18 cellular contexts compared by ENCODE assay signal in the genomic region with DNA sequence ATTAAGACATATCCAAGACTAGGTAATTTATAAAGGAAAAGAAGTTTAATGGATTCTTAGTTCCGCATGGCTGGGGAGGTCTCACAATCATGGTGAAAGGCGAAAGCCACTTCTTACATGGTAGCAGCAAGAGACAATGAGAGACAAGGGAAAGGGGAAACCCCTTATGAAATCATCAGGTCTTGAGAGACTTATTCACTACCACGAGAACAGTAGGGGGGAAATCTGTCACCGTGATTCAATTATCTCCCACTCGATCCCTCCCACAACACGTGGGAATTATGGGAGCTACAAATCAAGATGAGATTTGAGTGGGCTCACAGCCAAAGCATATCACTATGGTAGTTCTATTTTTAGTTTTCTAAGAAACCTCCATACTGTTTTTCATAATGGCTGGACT. TPM values are rescaled to one million over a fixed set of nuclear protein-coding genes. Genes with fewer than 3 reads are reported as not detected.
DNase-seq lines count a peak whose midpoint lies in the region; ATAC-seq, FAIRE-seq and TF ChIP-seq lines count a peak whose summit lies in the region.
"Had no signal": no experiment of that assay in that cellular context is flagged by ENCODE, and none has a peak within 500 bp of the region (broad histone marks: within the 10 kb centered on the region; RNA-seq: fewer than 3 reads in every experiment).

No MANE protein-coding gene starts in this region.

- in situ Hi-C loops in KBM-7 (cut with MboI; ENCODE audit: low pct_unique_long_range_greater_than_20kb, low sequenced_read_pairs) (no loop called here), K562 (cut with MboI) (no loop called here)

- H3K4me1 Mint-ChIP-seq in MCF 10A (ENCODE audit: insufficient read depth, unreplicated experiment), result peaks cover 9% of the 10 kb centered on the region
- H3K4me1 Mint-ChIP-seq in CD4-positive, alpha-beta memory T cell, result no peaks in the 10 kb centered on the region
- H3K4me1 Mint-ChIP-seq: stimulated activated memory B cell treated with anti-CD40 and anti-IgM and Interleukin-4, amounts not matched to agents 10 μg/mL and 1 μg/mL and 100 μg/mL, for 72 hours had no signal

- H2AFZ ChIP-seq in K562 (ENCODE audit: low read depth, low read length), result no peak overlapping the region

- H3K9ac ChIP-seq in K562 (ENCODE audit: insufficient read depth in 1 of 2, low read depth in 2 of 2, low read length in 2 of 2), result no peak overlapping the region

- no peak overlapping the region for H3K4me3 ChIP-seq in breast epithelium
- no peak overlapping the region for H3K4me3 ChIP-seq in K562
- no peak overlapping the region for H3K4me3 ChIP-seq in tibial artery
- no peak overlapping the region for H3K4me3 ChIP-seq in BE2C (ENCODE audit: low read depth, low read length)
- H3K4me3 ChIP-seq in CD4-positive, alpha-beta memory T cell (ENCODE audit: low read length in 2 of 2), result no peak overlapping the region
- H3K4me3 ChIP-seq: heart left ventricle had no signal

- H3K36me3 Mint-ChIP-seq in MCF 10A (ENCODE audit: insufficient read depth, unreplicated experiment), result no peaks in the 10 kb centered on the region
- H3K36me3 Mint-ChIP-seq in CD4-positive, alpha-beta memory T cell, result no peaks in the 10 kb centered on the region
- H3K36me3 Mint-ChIP-seq: stimulated activated memory B cell treated with anti-CD40 and anti-IgM and Interleukin-4, amounts not matched to agents 10 μg/mL and 1 μg/mL and 100 μg/mL, for 72 hours had no signal

- POLR2A ChIA-PET in MCF 10A (lab: Yijun Ruan, JAX) (no interaction called here), K562 (lab: Yijun Ruan, JAX) (no interaction called here)
- POLR2A ChIA-PET in CD4-positive, alpha-beta memory T cell (lab: Charles Lee; ENCODE audit: partially characterized antibody), result no interaction called here

- no peaks in the 10 kb centered on the region for H3K9me3 Mint-ChIP-seq in MCF 10A (ENCODE audit: unreplicated experiment)
- peaks cover 0 to 6% (median 0%) of the 10 kb centered on the region in 8 donors for H3K9me3 Mint-ChIP-seq in CD4-positive, alpha-beta memory T cell
- H3K9me3 Mint-ChIP-seq: activated CD8-positive, alpha-beta T cell treated with anti-CD3 and anti-CD28 coated beads for 36 hours had no signal

- BruUV-seq in MCF 10A (replicated peaks; lab: Mats Ljungman, UMichigan) (no TSS peak), K562 (replicated peaks; lab: Mats Ljungman, UMichigan) (no TSS peak)

- TF ChIP-seq CTCF in MCF 10A (IDR thresholded peaks at IDR 0.05; ENCODE audit: unreplicated experiment) (no peak), breast epithelium (IDR thresholded peaks at IDR 0.05) (no peak), K562 (IDR thresholded peaks at IDR 0.05 in 2 of 3, conservative IDR thresholded peaks at IDR 0.05 in 1 of 3; ENCODE audit: insufficient read depth in 2 of 3, low read depth in 1 of 3, low read length in 3 of 3) (no peak), tibial artery (IDR thresholded peaks at IDR 0.05) (no peak), BE2C (IDR thresholded peaks at IDR 0.05; ENCODE audit: low read depth, low read length) (no peak)

- H3K9me1 ChIP-seq in K562 (ENCODE audit: control insufficient read depth, insufficient read depth, low read length), result no peaks in the 10 kb centered on the region

- WGBS in K562 (ENCODE audit: insufficient coverage, low coverage, missing lambda C conversion rate), result 3% methylated on average over 6 of the region's 6 CpGs

- no peak for TF ChIP-seq RAD21 in K562 (CRISPR knock-in tag; conservative IDR thresholded peaks at IDR 0.05 in 1 of 2, IDR thresholded peaks at IDR 0.05 in 1 of 2)

- no peak overlapping the region for H3K27ac ChIP-seq in breast epithelium
- H3K27ac ChIP-seq in K562 (ENCODE audit: extremely low read depth, low read depth, low read length), result no peak overlapping the region
- no peak overlapping the region for H3K27ac ChIP-seq in tibial artery
- H3K27ac ChIP-seq in CD4-positive, alpha-beta memory T cell (ENCODE audit: low read depth, low read length), result no peak overlapping the region
- H3K27ac ChIP-seq: heart left ventricle had no signal

- H3K36me3 ChIP-seq in breast epithelium, result no peaks in the 10 kb centered on the region
- no peaks in the 10 kb centered on the region for H3K36me3 ChIP-seq in K562 (ENCODE audit: control insufficient read depth, insufficient read depth, low read length)
- H3K36me3 ChIP-seq in tibial artery, result no peaks in the 10 kb centered on the region
- H3K36me3 ChIP-seq in BE2C, result no peaks in the 10 kb centered on the region
- H3K36me3 ChIP-seq in CD4-positive, alpha-beta memory T cell (ENCODE audit: insufficient read depth, low read length), result no peaks in the 10 kb centered on the region
- H3K36me3 ChIP-seq: heart left ventricle had no signal

- no peak overlapping the region for H3K4me2 ChIP-seq in K562 (ENCODE audit: insufficient read depth, low read length)

- intact Hi-C loops in MCF 10A (cut with micrococcal nuclease), result no loop called here
- intact Hi-C loops in breast epithelium (cut with DNase I; ENCODE audit: low total_unique reads), result no loop called here
- intact Hi-C loops in K562 (cut with micrococcal nuclease), result no loop called here
- intact Hi-C loops in tibial artery (cut with DNase I; ENCODE audit: low total_unique reads), result no loop called here
- intact Hi-C loops in CD4-positive, alpha-beta memory T cell (cut with micrococcal nuclease), result no loop called here

- CTCF ChIA-PET in MCF 10A (lab: Yijun Ruan, JAX), result no interaction called here
- CTCF ChIA-PET in K562 (lab: Yijun Ruan, JAX; ENCODE audit: low intra/inter-chr PET ratio), result no interaction called here
- CTCF ChIA-PET in CD4-positive, alpha-beta memory T cell (lab: Charles Lee; ENCODE audit: partially characterized antibody), result no interaction called here

- H3K4me1 ChIP-seq in breast epithelium, result no peaks in the 10 kb centered on the region
- no peaks in the 10 kb centered on the region for H3K4me1 ChIP-seq in K562 (replicated peaks in 1 of 2; ENCODE audit: control insufficient read depth in 2 of 2, insufficient read depth in 2 of 2, low read length in 2 of 2)
- no peaks in the 10 kb centered on the region for H3K4me1 ChIP-seq in tibial artery
- H3K4me1 ChIP-seq in BE2C, result no peaks in the 10 kb centered on the region
- H3K4me1 ChIP-seq in CD4-positive, alpha-beta memory T cell (ENCODE audit: insufficient read depth, low read length), result no peaks in the 10 kb centered on the region
- H3K4me1 ChIP-seq: heart left ventricle had no signal

- no peak overlapping the region for H3K27ac Mint-ChIP-seq in MCF 10A (ENCODE audit: low read depth, unreplicated experiment)
- no peak overlapping the region for H3K27ac Mint-ChIP-seq in CD4-positive, alpha-beta memory T cell
- H3K27ac Mint-ChIP-seq: activated CD8-positive, alpha-beta T cell treated with anti-CD3 and anti-CD28 coated beads for 36 hours; stimulated activated memory B cell treated with anti-CD40 and anti-IgM and Interleukin-4, amounts not matched to agents 10 μg/mL and 1 μg/mL and 100 μg/mL, for 72 hours had no signal

- FAIRE-seq in K562 (lab: Jason Lieb, UNC), result no peak
- FAIRE-seq: endothelial cell of umbilical vein, GM12892, HTR-8/SVneo, urothelium cell line had no signal

- H3K9me3 ChIP-seq in breast epithelium (no peaks in the 10 kb centered on the region), K562 (replicated peaks; ENCODE audit: control insufficient read depth, insufficient read depth, low read depth, low read length) (no peaks in the 10 kb centered on the region), tibial artery (no peaks in the 10 kb centered on the region), BE2C (no peaks in the 10 kb centered on the region)
- H3K9me3 ChIP-seq in CD4-positive, alpha-beta memory T cell (ENCODE audit: control insufficient read depth in 1 of 2, low read length in 2 of 2), result no peaks in the 10 kb centered on the region
- H3K9me3 ChIP-seq: heart left ventricle had no signal

- ATAC-seq in K562, result no peak
- ATAC-seq: activated CD8-positive, alpha-beta T cell treated with anti-CD3 and anti-CD28 coated beads for 36 hours; heart left ventricle; stimulated activated memory B cell treated with anti-CD40 and anti-IgM and Interleukin-4, amounts not matched to agents 10 μg/mL and 1 μg/mL and 100 μg/mL, for 72 hours had no signal

- TF ChIP-seq POLR2A in breast epithelium (IDR thresholded peaks at IDR 0.05), result no peak
- no peak for TF ChIP-seq POLR2A in K562 (conservative IDR thresholded peaks at IDR 0.05)

- DNase-seq in MCF 10A (ENCODE audit: unreplicated experiment), result peak; percentile 12
- DNase-seq in breast epithelium (ENCODE audit: low spot score in 2 of 2), result no peak
- peak; percentile 9 for DNase-seq in KBM-7
- no peak for DNase-seq in K562 (ENCODE audit: extremely low read depth in 1 of 4, low spot score in 3 of 4)
- DNase-seq in non-pigmented ciliary epithelial cell (ENCODE audit: low read depth), result peak; percentile 30
- no peak for DNase-seq in tibial artery
- DNase-seq in BE2C, result no peak
- DNase-seq in CD4-positive, alpha-beta memory T cell, result no peak
- DNase-seq: activated CD8-positive, alpha-beta T cell treated with anti-CD3 and anti-CD28 coated beads for 36 hours; DND-41; heart left ventricle; stimulated activated CD4-positive, alpha-beta T cell treated with anti-CD3 and anti-CD28 coated beads, Interleukin-4, amount 100 ng/mL, for 4 hours had no signal

- H3K27me3 ChIP-seq in breast epithelium (no peaks in the 10 kb centered on the region), K562 (ENCODE audit: control insufficient read depth in 2 of 2, insufficient read depth in 2 of 2, low read length in 2 of 2) (no peaks in the 10 kb centered on the region), tibial artery (no peaks in the 10 kb centered on the region), BE2C (no peaks in the 10 kb centered on the region)
- H3K27me3 ChIP-seq in CD4-positive, alpha-beta memory T cell (ENCODE audit: insufficient read depth, low read length), result no peaks in the 10 kb centered on the region
- H3K27me3 ChIP-seq: heart left ventricle had no signal

- H4K20me1 ChIP-seq in K562 (replicated peaks; ENCODE audit: control insufficient read depth, insufficient read depth, low read length), result no peaks in the 10 kb centered on the region

- TF ChIP-seq EP300 in K562 (IDR thresholded peaks at IDR 0.05; ENCODE audit: low read length), result no peak

- no peaks in the 10 kb centered on the region for H3K27me3 Mint-ChIP-seq in MCF 10A (ENCODE audit: insufficient read depth, unreplicated experiment)
- no peaks in the 10 kb centered on the region for H3K27me3 Mint-ChIP-seq in CD4-positive, alpha-beta memory T cell
- H3K27me3 Mint-ChIP-seq: activated CD8-positive, alpha-beta T cell treated with anti-CD3 and anti-CD28 coated beads for 36 hours; stimulated activated memory B cell treated with anti-CD40 and anti-IgM and Interleukin-4, amounts not matched to agents 10 μg/mL and 1 μg/mL and 100 μg/mL, for 72 hours had no signal

- H3K4me3 Mint-ChIP-seq in MCF 10A (ENCODE audit: unreplicated experiment), result no peak overlapping the region
- H3K4me3 Mint-ChIP-seq in CD4-positive, alpha-beta memory T cell, result no peak overlapping the region
- H3K4me3 Mint-ChIP-seq: activated CD8-positive, alpha-beta T cell treated with anti-CD3 and anti-CD28 coated beads for 36 hours; stimulated activated memory B cell treated with anti-CD40 and anti-IgM and Interleukin-4, amounts not matched to agents 10 μg/mL and 1 μg/mL and 100 μg/mL, for 72 hours had no signal

- H3K79me2 ChIP-seq in K562 (ENCODE audit: control insufficient read depth, insufficient read depth, low read length), result no peaks in the 10 kb centered on the region

RNA-seq across cellular contexts. Expression of a gene that starts 36.7 kb away (rescaled TPM):
- total RNA-seq in MCF 10A (2022), result not detected in 2 replicates
- total RNA-seq in breast epithelium, result not detected
- not detected in 2 replicates for total RNA-seq in K562 (2011; cell fraction: chromatin; rRNA removed; ENCODE audit: low replicate concordance)
- total RNA-seq in K562 (2011; cell fraction: nucleolus; rRNA removed), result not detected in 2 replicates
- total RNA-seq in K562 (2011; cell fraction: nucleoplasm; rRNA removed), result not detected in 2 replicates
- not detected in 2 replicates for total RNA-seq in K562 (2014; rRNA removed)
- not detected in 2 replicates for total RNA-seq in K562 (2014; rRNA removed; fragmentation: Illumina TruSeq; extraction: Trizol)
- total RNA-seq in K562 (2015; rRNA removed; fragmentation: Illumina TruSeq; extraction: Trizol), result not detected in 2 replicates
- not detected in 2 replicates for total RNA-seq in K562 (2021)
- not detected in 2 replicates for polyA plus RNA-seq in K562 (2011; rRNA removed)
- polyA plus RNA-seq in K562 (2011; cell fraction: cytosol; rRNA removed), result not detected in 2 replicates
- not detected in 2 replicates for polyA plus RNA-seq in K562 (2011; cell fraction: nucleus; rRNA removed)
- not detected in 2 replicates for polyA plus RNA-seq in K562 (2012)
- polyA plus RNA-seq in K562 (2014; fragmentation: Illumina TruSeq; extraction: Trizol), result not detected in 2 replicates
- not detected for polyA plus RNA-seq in K562 (2014; fragmentation: Nextera tagmentation; extraction: Ambion mirVana)
- not detected in 2 replicates for polyA plus RNA-seq in K562 (2014; rRNA removed)
- polyA minus RNA-seq in K562 (2011; rRNA and poly(A)+ RNA removed), result not detected in 2 replicates
- not detected in 2 replicates for polyA minus RNA-seq in K562 (2011; cell fraction: cytosol; rRNA and poly(A)+ RNA removed)
- polyA minus RNA-seq in K562 (2011; cell fraction: nucleus; rRNA and poly(A)+ RNA removed), result not detected in 2 replicates
- not detected for polyA plus RNA-seq in BE2C (2012; ENCODE audit: insufficient read depth, insufficient read length, low read depth)
- not detected for total RNA-seq in CD4-positive, alpha-beta memory T cell
- not detected for polyA plus RNA-seq in CD4-positive, alpha-beta memory T cell
- total RNA-seq: activated CD8-positive, alpha-beta T cell treated with anti-CD3 and anti-CD28 coated beads for 36 hours; endothelial cell of umbilical vein had no signal
- polyA plus RNA-seq: BJ, endothelial cell of umbilical vein, heart left ventricle had no signal

Comparison
In these comparisons a context has a peak if more than half of its experiments do, and no peak if none do; other contexts are left out.
1. DNase-seq: peak in MCF 10A (single experiment), KBM-7 (single experiment) and non-pigmented ciliary epithelial cell (single experiment); none in breast epithelium (0 of 2), K562 (0 of 4), tibial artery (0 of 2), BE2C (single experiment) and CD4-positive, alpha-beta memory T cell (0 of 5).